ENCODE assay signal across 8 cellular contexts in the genomic region with DNA sequence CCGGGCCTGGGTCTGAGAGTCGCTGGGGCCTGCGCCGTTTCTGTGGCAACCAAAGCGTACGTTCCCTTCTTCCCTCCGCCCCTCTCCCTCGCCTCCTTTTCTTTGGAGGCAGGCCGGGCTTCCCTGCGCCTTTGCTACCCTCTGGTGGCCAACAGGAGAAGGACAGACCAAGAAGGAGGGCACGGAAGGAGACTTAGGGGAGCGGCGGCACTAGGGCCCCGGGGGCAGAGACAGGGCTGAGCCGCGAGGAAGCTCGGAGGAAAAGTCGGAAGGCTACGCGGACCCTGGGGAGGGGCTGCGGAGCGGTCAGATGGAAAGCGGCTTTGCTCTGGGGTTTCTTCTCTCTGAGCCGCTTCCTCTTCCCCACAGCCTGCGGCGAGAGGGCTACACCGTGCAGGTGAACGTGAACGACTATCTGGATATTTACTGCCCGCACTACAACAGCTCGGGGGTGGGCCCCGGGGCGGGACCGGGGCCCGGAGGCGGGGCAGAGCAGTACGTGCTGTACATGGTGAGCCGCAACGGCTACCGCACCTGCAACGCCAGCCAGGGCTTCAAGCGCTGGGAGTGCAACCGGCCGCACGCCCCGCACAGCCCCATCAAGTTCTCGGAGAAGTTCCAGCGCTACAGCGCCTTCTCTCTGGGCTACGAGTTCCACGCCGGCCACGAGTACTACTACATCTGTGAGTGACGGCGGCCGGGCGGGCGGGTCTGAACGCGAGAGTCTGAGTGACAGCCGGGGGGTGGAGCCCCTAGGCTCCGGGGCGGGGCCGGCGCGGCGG. TPM values are rescaled to one million over a fixed set of nuclear protein-coding genes. Genes with fewer than 3 reads are reported as not detected.
DNase-seq lines count a peak whose midpoint lies in the region; ATAC-seq and TF ChIP-seq lines count a peak whose summit lies in the region.

No MANE protein-coding gene starts in this region.

- H3K9me3 Mint-ChIP-seq in CD4-positive, CD25-positive, alpha-beta regulatory T cell: peaks cover 0 to 4% (median 0%) of the 10 kb centered on the region in 7 donors

- DNase-seq in CD4-positive, CD25-positive, alpha-beta regulatory T cell: peak; percentile 83 to 95 (median 94)
- DNase-seq in NCI-H748 (lab: John Stamatoyannopoulos, UW; ENCODE audit: unreplicated experiment) (peak; percentile 96), dermis microvascular lymphatic vessel endothelial cell (ENCODE audit: low read depth in 2 of 2) (peak; percentile 68 to 92)
- DNase-seq in activated CD4-positive, alpha-beta T cell treated with anti-CD3 and anti-CD28 coated beads, Interleukin-2, amount 50 U/mL, for 24 hours (ENCODE audit: low read depth in 1 of 2, low spot score in 1 of 2): peak; percentile 86 to 87
- peak; percentile 92 for DNase-seq in stimulated activated CD4-positive, alpha-beta T cell treated with anti-CD3 and anti-CD28 coated beads, Interleukin-4, amount 100 ng/mL, for 1 hour

- H3K4me3 Mint-ChIP-seq in CD4-positive, CD25-positive, alpha-beta regulatory T cell: peak overlapping the region; percentile 88 to 99 (median 94)

- peaks cover 20% of the 10 kb centered on the region for H3K27me3 ChIP-seq in CD4-positive, CD25-positive, alpha-beta regulatory T cell (ENCODE audit: control insufficient read depth, insufficient read depth, low read length)
- peaks cover 0 to 21% (median 8%) of the 10 kb centered on the region in 4 donors for H3K27me3 ChIP-seq in liver (ENCODE audit: control insufficient read depth in 4 of 4, insufficient read depth in 4 of 4, low read length in 3 of 4)

- no peaks in the 10 kb centered on the region for H3K36me3 ChIP-seq in CD4-positive, CD25-positive, alpha-beta regulatory T cell (ENCODE audit: control insufficient read depth, insufficient read depth, low read length)
- H3K36me3 ChIP-seq in liver (ENCODE audit: control insufficient read depth in 4 of 4, insufficient read depth in 3 of 4, low read depth in 1 of 4, low read length in 3 of 4): no peaks in the 10 kb centered on the region

- H3K9ac ChIP-seq in liver (ENCODE audit: low read depth in 1 of 2, low read length in 2 of 2): peak overlapping the region; percentile 0 to 53

- H3K27ac ChIP-seq in CD4-positive, CD25-positive, alpha-beta regulatory T cell (ENCODE audit: insufficient read depth, low read length, poor library complexity, severe bottlenecking): peak overlapping the region; percentile 76
- peak overlapping the region; percentile 79 to 93 for H3K27ac ChIP-seq in liver (ENCODE audit: low read depth in 1 of 2, low read length in 2 of 2)

- H3K4me3 ChIP-seq in CD4-positive, CD25-positive, alpha-beta regulatory T cell (ENCODE audit: low read depth, low read length): peak overlapping the region; percentile 75
- peak overlapping the region; percentile 21 to 68 (median 51) for H3K4me3 ChIP-seq in liver (ENCODE audit: low read depth in 1 of 3, low read length in 3 of 3)

- TF ChIP-seq RAD21 in liver (IDR thresholded peaks at IDR 0.05): peak; percentile 96 to 97

- peak; percentile 94 for TF ChIP-seq CTCF in liver (IDR thresholded peaks at IDR 0.05; ENCODE audit: low read depth, low read length, missing input control)

- WGBS in liver: under 1% methylated on average over 67 of the region's 67 CpGs

- peaks cover 46% of the 10 kb centered on the region for H3K27me3 Mint-ChIP-seq in CD4-positive, CD25-positive, alpha-beta regulatory T cell

- H3K36me3 Mint-ChIP-seq in CD4-positive, CD25-positive, alpha-beta regulatory T cell: no peaks in the 10 kb centered on the region

- H3K27ac Mint-ChIP-seq in CD4-positive, CD25-positive, alpha-beta regulatory T cell: peak overlapping the region; percentile 82 to 96 (median 92)

- peaks cover 53% of the 10 kb centered on the region for H3K4me1 ChIP-seq in CD4-positive, CD25-positive, alpha-beta regulatory T cell (ENCODE audit: control insufficient read depth, insufficient read depth, low read length, poor library complexity, severe bottlenecking)
- H3K4me1 ChIP-seq in liver (ENCODE audit: control insufficient read depth in 4 of 4, insufficient read depth in 4 of 4, low read length in 3 of 4): peaks cover 16 to 47% (median 33%) of the 10 kb centered on the region in 4 donors

- ATAC-seq in CD4-positive, CD25-positive, alpha-beta regulatory T cell (ENCODE audit: low read depth in 2 of 2): peak; percentile 80 to 81
- ATAC-seq in GM19397 (IDR thresholded peaks at IDR 0.05; ENCODE audit: unreplicated experiment) (peak; percentile 77), HG03565 (IDR thresholded peaks at IDR 0.05; ENCODE audit: unreplicated experiment) (peak; percentile 63)

- peaks cover 0 to 46% (median 28%) of the 10 kb centered on the region in 4 donors for H3K4me1 Mint-ChIP-seq in CD4-positive, CD25-positive, alpha-beta regulatory T cell

- no peaks in the 10 kb centered on the region for H3K9me3 ChIP-seq in CD4-positive, CD25-positive, alpha-beta regulatory T cell (ENCODE audit: control insufficient read depth in 2 of 2, low read length in 2 of 2)
- H3K9me3 ChIP-seq in liver (ENCODE audit: control insufficient read depth in 4 of 4, low read length in 3 of 4): no peaks in the 10 kb centered on the region

TF ChIP-seq in liver, 16 proteins besides CTCF, POLR2A, EP300 and RAD21 (continues in another document):
- TF ChIP-seq FOXA2 (IDR thresholded peaks at IDR 0.05) (no peak), HNF4G (IDR thresholded peaks at IDR 0.05) (no peak), GABPA (IDR thresholded peaks at IDR 0.05 in 1 of 2, conservative IDR thresholded peaks at IDR 0.05 in 1 of 2) (peak in 1 of 2 donors; percentile 28), FOXA1 (IDR thresholded peaks at IDR 0.05) (peak; percentile 17), EGR1 (IDR thresholded peaks at IDR 0.05; ENCODE audit: low read depth in 2 of 2) (no peak), SP1 (IDR thresholded peaks at IDR 0.05) (peak; percentile 58), RXRA (IDR thresholded peaks at IDR 0.05) (peak; percentile 10 to 66), YY1 (IDR thresholded peaks at IDR 0.05) (peak; percentile 45), ZBTB33 (IDR thresholded peaks at IDR 0.05) (no peak)
- TF ChIP-seq, protein P1, sequence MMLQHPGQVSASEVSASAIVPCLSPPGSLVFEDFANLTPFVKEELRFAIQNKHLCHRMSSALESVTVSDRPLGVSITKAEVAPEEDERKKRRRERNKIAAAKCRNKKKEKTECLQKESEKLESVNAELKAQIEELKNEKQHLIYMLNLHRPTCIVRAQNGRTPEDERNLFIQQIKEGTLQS (IDR thresholded peaks at IDR 0.05): no peak
- TF ChIP-seq, protein P2, sequence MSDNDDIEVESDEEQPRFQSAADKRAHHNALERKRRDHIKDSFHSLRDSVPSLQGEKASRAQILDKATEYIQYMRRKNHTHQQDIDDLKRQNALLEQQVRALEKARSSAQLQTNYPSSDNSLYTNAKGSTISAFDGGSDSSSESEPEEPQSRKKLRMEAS (IDR thresholded peaks at IDR 0.05): no peak

RNA-seq across cellular contexts. Expression of gene EFNA3, which starts 6.3 kb away (rescaled TPM):
- total RNA-seq in CD4-positive, CD25-positive, alpha-beta regulatory T cell: 0.52 TPM
- 1 to 10 TPM in 1 of 4 donors, under 1 TPM in 3; 0.42 to 1.2 (median 0.69) TPM for polyA plus RNA-seq in CD4-positive, CD25-positive, alpha-beta regulatory T cell
- total RNA-seq in dermis microvascular lymphatic vessel endothelial cell (1.3 and 1.6 TPM in 2 replicates), liver (under 1 TPM; 0.47 to 0.75 TPM)
- polyA plus RNA-seq in liver: 1 to 10 TPM; 1.4 to 3.7 TPM

RNA-seq across cellular contexts. Expression of gene EFNA4, which starts 21.4 kb away (rescaled TPM):
- 6.1 TPM for total RNA-seq in CD4-positive, CD25-positive, alpha-beta regulatory T cell
- polyA plus RNA-seq in CD4-positive, CD25-positive, alpha-beta regulatory T cell: 1 to 10 TPM; 2.5 to 5.9 (median 4.2) TPM
- total RNA-seq in dermis microvascular lymphatic vessel endothelial cell (12.2 and 17.4 TPM in 2 replicates), liver (1 to 10 TPM; 1.8 to 2.9 TPM)
- polyA plus RNA-seq in liver: 1 to 10 TPM; 3.6 to 4.7 TPM

RNA-seq across cellular contexts. Expression of gene ADAM15, which starts 33.8 kb away (rescaled TPM):
- 31.5 TPM for total RNA-seq in CD4-positive, CD25-positive, alpha-beta regulatory T cell
- polyA plus RNA-seq in CD4-positive, CD25-positive, alpha-beta regulatory T cell: 10 to 100 TPM in 3 of 4 donors, 1 to 10 TPM in 1; 9.8 to 24.7 (median 17.2) TPM
- total RNA-seq in dermis microvascular lymphatic vessel endothelial cell (176 and 178 TPM in 2 replicates), liver (10 to 100 TPM; 10.8 to 26.8 TPM)
- 10 to 100 TPM; 16.0 to 19.0 TPM for polyA plus RNA-seq in liver

RNA-seq across cellular contexts. Expression of gene EFNA1, which starts 42.8 kb away (rescaled TPM):
- 0.30 TPM for total RNA-seq in CD4-positive, CD25-positive, alpha-beta regulatory T cell
- polyA plus RNA-seq in CD4-positive, CD25-positive, alpha-beta regulatory T cell: 1 to 10 TPM; 1.4 to 6.8 (median 3.3) TPM
- total RNA-seq in dermis microvascular lymphatic vessel endothelial cell (132 and 215 TPM in 2 replicates), liver (100 to 1,000 TPM in 1 of 2 donors, 10 to 100 TPM in 1; 58.6 to 180 TPM)
- polyA plus RNA-seq in liver: 100 to 1,000 TPM; 177 to 236 TPM

RNA-seq across cellular contexts. Expression of gene SLC50A1, which starts 50.7 kb away (rescaled TPM):
- total RNA-seq in CD4-positive, CD25-positive, alpha-beta regulatory T cell: 24.1 TPM
- polyA plus RNA-seq in CD4-positive, CD25-positive, alpha-beta regulatory T cell: 10 to 100 TPM; 45.1 to 59.3 (median 46.0) TPM
- total RNA-seq in dermis microvascular lymphatic vessel endothelial cell: 48.5 and 48.7 TPM in 2 replicates
- total RNA-seq in liver: 10 to 100 TPM; 12.7 to 23.3 TPM
- polyA plus RNA-seq in liver: 10 to 100 TPM; 17.3 to 19.1 TPM

Comparison
In these comparisons a context has a peak if more than half of its experiments do, and no peak if none do; other contexts are left out.
1. Peak in every context shown above with its lines: DNase-seq, ATAC-seq, H3K4me3 ChIP-seq and H3K27ac ChIP-seq.